1 cellular context compared by ENCODE assay signal in genomic region chr2:100513650-100514049, GRCh38.
TF ChIP-seq lines count a peak whose summit lies in the region.

No MANE protein-coding gene starts in this region.

TF ChIP-seq in K562, 482 proteins besides CTCF, POLR2A, EP300 and RAD21 (continued from another document and continues in another):
- TF ChIP-seq ARID4B (CRISPR knock-in tag; IDR thresholded peaks at IDR 0.05) (no peak), KLF1 (tag; IDR thresholded peaks at IDR 0.05) (no peak; the same call in 1 of the 2 replicates), PHF8 (IDR thresholded peaks at IDR 0.05; ENCODE audit: borderline replicate concordance, low read length) (no peak), GABPA (tag; conservative IDR thresholded peaks at IDR 0.05; ENCODE audit: low read depth) (no peak), ZBTB5 (IDR thresholded peaks at IDR 0.05) (no peak), MBD1 (CRISPR knock-in tag; IDR thresholded peaks at IDR 0.05) (no peak), TCF3 (CRISPR knock-in tag; IDR thresholded peaks at IDR 0.05) (peak; percentile 87), MAFK (IDR thresholded peaks at IDR 0.05; ENCODE audit: low read length) (peak; percentile 95), ELK3 (CRISPR knock-in tag; IDR thresholded peaks at IDR 0.05) (no peak), ZNF740 (CRISPR knock-in tag; IDR thresholded peaks at IDR 0.05) (no peak), ZNF740 (tag; IDR thresholded peaks at IDR 0.05) (no peak), TFAM (CRISPR knock-in tag; conservative IDR thresholded peaks at IDR 0.05) (no peak), EWSR1 (IDR thresholded peaks at IDR 0.05; ENCODE audit: borderline replicate concordance, low read depth, partially characterized antibody) (no peak), NCOA2 (IDR thresholded peaks at IDR 0.05; ENCODE audit: partially characterized antibody in 2 of 2) (no peak), FOXO4 (CRISPR knock-in tag; IDR thresholded peaks at IDR 0.05) (no peak), POLR2AphosphoS2 (IDR thresholded peaks at IDR 0.05; ENCODE audit: low read length) (no peak), ETV1 (tag; conservative IDR thresholded peaks at IDR 0.05; ENCODE audit: low read depth) (no peak), RBM15 (IDR thresholded peaks at IDR 0.05; ENCODE audit: insufficient read depth, low read length) (no peak), MAZ (CRISPR knock-in tag; conservative IDR thresholded peaks at IDR 0.05 in 1 of 2, IDR thresholded peaks at IDR 0.05 in 1 of 2) (no peak), RFX1 (IDR thresholded peaks at IDR 0.05) (no peak), HNRNPH1 (optimal IDR thresholded peaks at IDR 0.05; ENCODE audit: low read depth, low read length) (no peak), MCM7 (IDR thresholded peaks at IDR 0.05) (no peak), BCL6 (CRISPR knock-in tag; IDR thresholded peaks at IDR 0.05) (no peak), DMBX1 (CRISPR knock-in tag; IDR thresholded peaks at IDR 0.05; ENCODE audit: borderline replicate concordance) (0 out of 2 replicates have a peak, but pooled peaks have one; percentile 36), FOXJ2 (tag; IDR thresholded peaks at IDR 0.05) (no peak), TRIM24 (IDR thresholded peaks at IDR 0.05) (peak; percentile 90), HBP1 (CRISPR knock-in tag; IDR thresholded peaks at IDR 0.05) (no peak), DLX4 (CRISPR knock-in tag; IDR thresholded peaks at IDR 0.05) (no peak), CHD4 (IDR thresholded peaks at IDR 0.05; ENCODE audit: insufficient read depth, insufficient replicate concordance, low read depth, low read length, poor library complexity, severe bottlenecking) (no peak), TAL1 (IDR thresholded peaks at IDR 0.05) (peak; percentile 89), CC2D1A (IDR thresholded peaks at IDR 0.05) (peak; percentile 74; the same call in 1 of the 2 replicates), PCBP2 (IDR thresholded peaks at IDR 0.05; ENCODE audit: low read depth, low read length, poor library complexity, severe bottlenecking) (no peak), ZKSCAN8 (CRISPR knock-in tag; IDR thresholded peaks at IDR 0.05) (no peak), CREB5 (CRISPR knock-in tag; IDR thresholded peaks at IDR 0.05) (no peak), ZNF778 (CRISPR knock-in tag; IDR thresholded peaks at IDR 0.05) (no peak), SMAD4 (CRISPR knock-in tag; conservative IDR thresholded peaks at IDR 0.05) (peak; percentile 82)
- TF ChIP-seq, protein P1, sequence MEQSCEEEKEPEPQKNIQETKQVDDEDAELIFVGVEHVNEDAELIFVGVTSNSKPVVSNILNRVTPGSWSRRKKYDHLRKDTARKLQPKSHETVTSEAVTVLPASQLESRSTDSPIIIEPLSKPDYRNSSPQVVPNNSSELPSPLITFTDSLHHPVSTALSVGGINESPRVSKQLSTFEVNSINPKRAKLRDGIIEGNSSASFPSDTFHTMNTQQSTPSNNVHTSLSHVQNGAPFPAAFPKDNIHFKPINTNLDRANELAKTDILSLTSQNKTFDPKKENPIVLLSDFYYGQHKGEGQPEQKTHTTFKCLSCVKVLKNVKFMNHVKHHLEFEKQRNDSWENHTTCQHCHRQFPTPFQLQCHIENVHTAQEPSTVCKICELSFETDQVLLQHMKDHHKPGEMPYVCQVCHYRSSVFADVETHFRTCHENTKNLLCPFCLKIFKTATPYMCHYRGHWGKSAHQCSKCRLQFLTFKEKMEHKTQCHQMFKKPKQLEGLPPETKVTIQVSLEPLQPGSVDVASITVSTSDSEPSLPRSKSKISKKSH (CRISPR knock-in tag; IDR thresholded peaks at IDR 0.05) = no peak
- TF ChIP-seq, protein P2, sequence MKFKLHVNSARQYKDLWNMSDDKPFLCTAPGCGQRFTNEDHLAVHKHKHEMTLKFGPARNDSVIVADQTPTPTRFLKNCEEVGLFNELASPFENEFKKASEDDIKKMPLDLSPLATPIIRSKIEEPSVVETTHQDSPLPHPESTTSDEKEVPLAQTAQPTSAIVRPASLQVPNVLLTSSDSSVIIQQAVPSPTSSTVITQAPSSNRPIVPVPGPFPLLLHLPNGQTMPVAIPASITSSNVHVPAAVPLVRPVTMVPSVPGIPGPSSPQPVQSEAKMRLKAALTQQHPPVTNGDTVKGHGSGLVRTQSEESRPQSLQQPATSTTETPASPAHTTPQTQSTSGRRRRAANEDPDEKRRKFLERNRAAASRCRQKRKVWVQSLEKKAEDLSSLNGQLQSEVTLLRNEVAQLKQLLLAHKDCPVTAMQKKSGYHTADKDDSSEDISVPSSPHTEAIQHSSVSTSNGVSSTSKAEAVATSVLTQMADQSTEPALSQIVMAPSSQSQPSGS (CRISPR knock-in tag; IDR thresholded peaks at IDR 0.05) = no peak
- TF ChIP-seq, protein P3, sequence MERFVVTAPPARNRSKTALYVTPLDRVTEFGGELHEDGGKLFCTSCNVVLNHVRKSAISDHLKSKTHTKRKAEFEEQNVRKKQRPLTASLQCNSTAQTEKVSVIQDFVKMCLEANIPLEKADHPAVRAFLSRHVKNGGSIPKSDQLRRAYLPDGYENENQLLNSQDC (CRISPR knock-in tag; IDR thresholded peaks at IDR 0.05) = no peak
- TF ChIP-seq, protein P4, sequence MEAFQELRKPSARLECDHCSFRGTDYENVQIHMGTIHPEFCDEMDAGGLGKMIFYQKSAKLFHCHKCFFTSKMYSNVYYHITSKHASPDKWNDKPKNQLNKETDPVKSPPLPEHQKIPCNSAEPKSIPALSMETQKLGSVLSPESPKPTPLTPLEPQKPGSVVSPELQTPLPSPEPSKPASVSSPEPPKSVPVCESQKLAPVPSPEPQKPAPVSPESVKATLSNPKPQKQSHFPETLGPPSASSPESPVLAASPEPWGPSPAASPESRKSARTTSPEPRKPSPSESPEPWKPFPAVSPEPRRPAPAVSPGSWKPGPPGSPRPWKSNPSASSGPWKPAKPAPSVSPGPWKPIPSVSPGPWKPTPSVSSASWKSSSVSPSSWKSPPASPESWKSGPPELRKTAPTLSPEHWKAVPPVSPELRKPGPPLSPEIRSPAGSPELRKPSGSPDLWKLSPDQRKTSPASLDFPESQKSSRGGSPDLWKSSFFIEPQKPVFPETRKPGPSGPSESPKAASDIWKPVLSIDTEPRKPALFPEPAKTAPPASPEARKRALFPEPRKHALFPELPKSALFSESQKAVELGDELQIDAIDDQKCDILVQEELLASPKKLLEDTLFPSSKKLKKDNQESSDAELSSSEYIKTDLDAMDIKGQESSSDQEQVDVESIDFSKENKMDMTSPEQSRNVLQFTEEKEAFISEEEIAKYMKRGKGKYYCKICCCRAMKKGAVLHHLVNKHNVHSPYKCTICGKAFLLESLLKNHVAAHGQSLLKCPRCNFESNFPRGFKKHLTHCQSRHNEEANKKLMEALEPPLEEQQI (IDR thresholded peaks at IDR 0.05) = no peak
